Comparison of ENCODE assay signal across 8 cellular contexts in genomic region chr9:121744002-121744686, GRCh38.
DNase-seq lines count a peak whose midpoint lies in the region; ATAC-seq and TF ChIP-seq lines count a peak whose summit lies in the region.

No MANE protein-coding gene starts in this region.

- H3K9me3 ChIP-seq in MG63 = no peaks in the 10 kb centered on the region
- H3K9me3 ChIP-seq in adipocyte (ENCODE audit: control insufficient read depth, low read length) = no peaks in the 10 kb centered on the region
- no peaks in the 10 kb centered on the region for H3K9me3 ChIP-seq in right atrium auricular region

- peak; percentile 69 for DNase-seq in activated CD8-positive, alpha-beta memory T cell treated with anti-CD3 and anti-CD28 coated beads for 24 hours
- DNase-seq in activated CD8-positive, alpha-beta memory T cell treated with anti-CD3 and anti-CD28 coated beads, Interleukin-2, amount 50 U/mL, for 4 hours = no peak
- no peak for DNase-seq in MG63
- DNase-seq in adipocyte (ENCODE audit: low read depth) = peak; percentile 41
- DNase-seq in right atrium auricular region (ENCODE audit: low spot score) = peak; percentile 83
- DNase-seq in retinal pigment epithelial cell (ENCODE audit: low read depth) = no peak
- DNase-seq in stimulated activated naive CD4-positive, alpha-beta T cell treated with Interleukin-2 at 50 U/mL for 16 hours (lab: John Stamatoyannopoulos, UW) = no peak

- no peak for ATAC-seq in GM21528 (IDR thresholded peaks at IDR 0.05; ENCODE audit: low FRiP score, unreplicated experiment)

- TF ChIP-seq CTCF in right atrium auricular region (IDR thresholded peaks at IDR 0.05) = peak; percentile 35 to 77
- TF ChIP-seq CTCF in retinal pigment epithelial cell (conservative IDR thresholded peaks at IDR 0.05; ENCODE audit: low read depth, low read length) = peak; percentile 50

- H3K27me3 ChIP-seq in MG63 (no peaks in the 10 kb centered on the region), adipocyte (replicated peaks; ENCODE audit: control insufficient read depth, insufficient read depth, low read length) (no peaks in the 10 kb centered on the region), right atrium auricular region (no peaks in the 10 kb centered on the region)

- H3K4me3 ChIP-seq in MG63 (peak overlapping the region; percentile 29), adipocyte (ENCODE audit: low read length) (peak overlapping the region; percentile 77), right atrium auricular region (peak overlapping the region; percentile 37 to 53), retinal pigment epithelial cell (ENCODE audit: low read length) (peak overlapping the region; percentile 55)

- H3K9ac ChIP-seq in adipocyte (ENCODE audit: low read length) = peak overlapping the region; percentile 78

- peak overlapping the region; percentile 89 to 96 for H3K27ac ChIP-seq in right atrium auricular region

- H3K36me3 ChIP-seq in MG63 (no peaks in the 10 kb centered on the region), adipocyte (ENCODE audit: control insufficient read depth, insufficient read depth, low read length, severe bottlenecking) (no peaks in the 10 kb centered on the region), right atrium auricular region (no peaks in the 10 kb centered on the region)

- H3K4me1 ChIP-seq in adipocyte (ENCODE audit: control insufficient read depth, insufficient read depth, low read length) (peaks cover 38% of the 10 kb centered on the region), right atrium auricular region (peaks cover 0 to 98% of the 10 kb centered on the region in 2 donors)

Comparison
In these comparisons a context has a peak if more than half of its experiments do, and no peak if none do; other contexts are left out.
1. DNase-seq: peak in activated CD8-positive, alpha-beta memory T cell treated with anti-CD3 and anti-CD28 coated beads for 24 hours (single experiment), adipocyte (single experiment) and right atrium auricular region (single experiment); none in activated CD8-positive, alpha-beta memory T cell treated with anti-CD3 and anti-CD28 coated beads, Interleukin-2, amount 50 U/mL, for 4 hours (single experiment), MG63 (single experiment), retinal pigment epithelial cell (single experiment) and stimulated activated naive CD4-positive, alpha-beta T cell treated with Interleukin-2 at 50 U/mL for 16 hours (single experiment).
2. Peak in every context shown above with its lines, with median percentiles within 50 percentile points of each other: H3K4me3 ChIP-seq.